ENCODE assay signal across 8 cellular contexts in the genomic region with DNA sequence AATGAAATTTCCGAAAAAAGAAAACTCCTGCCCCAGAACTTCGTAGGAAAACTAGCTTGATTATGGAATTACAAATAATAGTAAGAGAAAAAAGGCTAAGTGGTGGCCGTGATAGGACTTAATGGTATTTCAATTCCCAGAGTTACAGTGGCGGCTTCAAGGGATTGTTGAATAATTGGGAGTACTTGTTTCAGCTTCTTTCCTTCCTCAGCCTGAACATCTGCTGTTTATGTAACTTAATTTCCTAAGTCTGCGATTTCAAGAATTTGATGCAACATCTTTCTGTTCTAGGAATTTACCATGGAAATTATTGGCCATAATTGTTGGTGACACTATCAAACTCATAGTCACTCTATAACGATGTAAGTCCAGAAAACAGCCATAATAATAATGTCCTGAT. TPM values are rescaled to one million over a fixed set of nuclear protein-coding genes. Genes with fewer than 3 reads are reported as not detected.
A peak's percentile ranks its signal among the peaks of the same experiment; 100 is the strongest.
DNase-seq lines count a peak whose midpoint lies in the region; ATAC-seq and TF ChIP-seq lines count a peak whose summit lies in the region.

No MANE protein-coding gene starts in this region.

- peak overlapping the region; percentile 99 for H3K4me3 Mint-ChIP-seq in stimulated activated naive CD8-positive, alpha-beta T cell treated with anti-CD3 and anti-CD28 coated beads, Interleukin-15, Interleukin-2, amounts not matched to agents 100 ng/mL and 50 ng/mL, for 24 hours

- H3K14ac ChIP-seq in mesenchymal stem cell (ENCODE audit: low read length in 2 of 2), result no peak overlapping the region

- H3K36me3 Mint-ChIP-seq in stimulated activated naive CD8-positive, alpha-beta T cell treated with anti-CD3 and anti-CD28 coated beads, Interleukin-15, Interleukin-2, amounts not matched to agents 100 ng/mL and 50 ng/mL, for 24 hours (ENCODE audit: low read depth), result no peaks in the 10 kb centered on the region

- no peak overlapping the region for H2BK15ac ChIP-seq in mesenchymal stem cell (ENCODE audit: low read depth, poor library complexity, severe bottlenecking)

- H3K4me1 ChIP-seq in body of pancreas, result peaks cover 20% of the 10 kb centered on the region
- H3K4me1 ChIP-seq in mesenchymal stem cell (ENCODE audit: control insufficient read depth, insufficient read depth, low read depth, low read length), result peaks cover 7% of the 10 kb centered on the region
- peaks cover 1 to 3% of the 10 kb centered on the region in 2 donors for H3K4me1 ChIP-seq in aorta (ENCODE audit: control insufficient read depth in 1 of 2, insufficient read depth in 2 of 2, low read length in 2 of 2)

- H3K4me2 ChIP-seq in mesenchymal stem cell (ENCODE audit: low read length, poor library complexity, severe bottlenecking), result peak overlapping the region; percentile 59

- peak overlapping the region; percentile 99 for H3K9ac ChIP-seq in mesenchymal stem cell (ENCODE audit: low read length)

- no peak overlapping the region for H4K8ac ChIP-seq in mesenchymal stem cell (ENCODE audit: low read length)

- H2BK12ac ChIP-seq in mesenchymal stem cell (ENCODE audit: low read length in 2 of 2), result no peak overlapping the region

- H3K27me3 Mint-ChIP-seq in stimulated activated naive CD8-positive, alpha-beta T cell treated with anti-CD3 and anti-CD28 coated beads, Interleukin-15, Interleukin-2, amounts not matched to agents 100 ng/mL and 50 ng/mL, for 24 hours, result no peaks in the 10 kb centered on the region

- H3K36me3 ChIP-seq in body of pancreas (replicated peaks in 1 of 2; ENCODE audit: insufficient read depth in 1 of 2, low read depth in 2 of 2), result no peaks in the 10 kb centered on the region
- H3K36me3 ChIP-seq in mesenchymal stem cell (ENCODE audit: control insufficient read depth in 1 of 2, insufficient read depth in 2 of 2, low read depth in 1 of 2, low read length in 2 of 2), result peaks cover 4% of the 10 kb centered on the region in 2 experiments
- no peaks in the 10 kb centered on the region for H3K36me3 ChIP-seq in aorta (ENCODE audit: control insufficient read depth in 1 of 2, insufficient read depth in 2 of 2, low read length in 1 of 2)

- no peak for TF ChIP-seq POLR2A in body of pancreas (IDR thresholded peaks at IDR 0.05)

- H4K91ac ChIP-seq in mesenchymal stem cell (ENCODE audit: low read length), result no peak overlapping the region

- H3K4me3 ChIP-seq in body of pancreas (peak overlapping the region; percentile 67 to 84), mesenchymal stem cell (ENCODE audit: insufficient read depth in 1 of 2, low read depth in 1 of 2, low read length in 2 of 2) (peak overlapping the region in 1 of 2 experiments; percentile 98), aorta (ENCODE audit: low read length in 2 of 2) (peak overlapping the region; percentile 86 to 95)

- H3K79me1 ChIP-seq in mesenchymal stem cell (replicated peaks; ENCODE audit: low read length, poor library complexity, severe bottlenecking), result peaks cover 16% of the 10 kb centered on the region

- peaks cover 40% of the 10 kb centered on the region for H3K4me1 Mint-ChIP-seq in stimulated activated naive CD8-positive, alpha-beta T cell treated with anti-CD3 and anti-CD28 coated beads, Interleukin-15, Interleukin-2, amounts not matched to agents 100 ng/mL and 50 ng/mL, for 24 hours (ENCODE audit: low read depth)

- H3K4ac ChIP-seq in mesenchymal stem cell (ENCODE audit: low read depth in 1 of 2, low read length in 2 of 2), result no peak overlapping the region

- no peak overlapping the region for H2BK120ac ChIP-seq in mesenchymal stem cell (ENCODE audit: low read depth, low read length)

- no peak for DNase-seq in stimulated activated naive CD8-positive, alpha-beta T cell treated with anti-CD3 and anti-CD28 coated beads, Interleukin-15, Interleukin-2, amounts not matched to agents 100 U/mL and 50 U/mL, for 24 hours
- DNase-seq in body of pancreas (no peak), mesenchymal stem cell (peak; percentile 43), aorta (no peak), COLO829 (ENCODE audit: low spot score) (no peak)
- DNase-seq in stimulated activated CD8-positive, alpha-beta memory T cell treated with anti-CD3 and anti-CD28 coated beads, Interleukin-4, amount 100 ng/mL, for 48 hours, result no peak

- no peak overlapping the region for H2AFZ ChIP-seq in mesenchymal stem cell (ENCODE audit: low read depth, low read length)

- no peaks in the 10 kb centered on the region for H3K9me3 ChIP-seq in body of pancreas
- no peaks in the 10 kb centered on the region for H3K9me3 ChIP-seq in mesenchymal stem cell (ENCODE audit: control insufficient read depth, low read length)
- H3K9me3 ChIP-seq in aorta (ENCODE audit: control insufficient read depth, low read length), result no peaks in the 10 kb centered on the region

- no peak overlapping the region for H3K23ac ChIP-seq in mesenchymal stem cell (ENCODE audit: low read length in 2 of 2)

- intact Hi-C loops in body of pancreas (cut with DNase I) (no loop called here), aorta (cut with DNase I) (loop anchor here (5.0 to 10.0 kb wide), 3 partner anchors 46 to 78 kb away; a partner anchor contains a TSS)

- no peak overlapping the region for H2AK5ac ChIP-seq in mesenchymal stem cell (ENCODE audit: low read length, severe bottlenecking)

- no peak overlapping the region for H3K18ac ChIP-seq in mesenchymal stem cell (ENCODE audit: low read depth in 1 of 2, low read length in 2 of 2)

- ATAC-seq in stimulated activated naive CD8-positive, alpha-beta T cell treated with anti-CD3 and anti-CD28 coated beads, Interleukin-15, Interleukin-2, amounts not matched to agents 100 U/mL and 50 U/mL, for 24 hours, result no peak
- ATAC-seq in body of pancreas, result no peak
- no peak for ATAC-seq in aorta (ENCODE audit: low FRiP score)
- no peak for ATAC-seq in HG02610 (IDR thresholded peaks at IDR 0.05; ENCODE audit: unreplicated experiment)

- TF ChIP-seq CTCF in body of pancreas (IDR thresholded peaks at IDR 0.05), result no peak

- H3K9me3 Mint-ChIP-seq in stimulated activated naive CD8-positive, alpha-beta T cell treated with anti-CD3 and anti-CD28 coated beads, Interleukin-15, Interleukin-2, amounts not matched to agents 100 ng/mL and 50 ng/mL, for 24 hours, result no peaks in the 10 kb centered on the region

- H3K27me3 ChIP-seq in body of pancreas (no peaks in the 10 kb centered on the region), mesenchymal stem cell (ENCODE audit: control insufficient read depth in 1 of 2, insufficient read depth in 1 of 2, low read length in 2 of 2) (no peaks in the 10 kb centered on the region), aorta (ENCODE audit: control insufficient read depth in 1 of 2, insufficient read depth in 2 of 2, low read length in 1 of 2) (no peaks in the 10 kb centered on the region)

- H3K27ac Mint-ChIP-seq in stimulated activated naive CD8-positive, alpha-beta T cell treated with anti-CD3 and anti-CD28 coated beads, Interleukin-15, Interleukin-2, amounts not matched to agents 100 ng/mL and 50 ng/mL, for 24 hours, result peak overlapping the region; percentile 98

- H2BK5ac ChIP-seq in mesenchymal stem cell (ENCODE audit: low read depth, low read length, poor library complexity, severe bottlenecking), result no peak overlapping the region

- H3K27ac ChIP-seq in body of pancreas, result peak overlapping the region in 3 of 4 donors; percentile 99 to 100 (median 99)
- peak overlapping the region; percentile 83 for H3K27ac ChIP-seq in mesenchymal stem cell (ENCODE audit: low read length, poor library complexity, severe bottlenecking)
- peak overlapping the region in 1 of 2 donors; percentile 12 for H3K27ac ChIP-seq in aorta (ENCODE audit: low read depth in 1 of 2, low read length in 2 of 2)

- WGBS in body of pancreas, 2 donors, result 10 to 15% methylated on average over 6 of the region's 6 CpGs
- 22% methylated on average over 3 of the region's 6 CpGs for WGBS in mesenchymal stem cell
- WGBS in aorta, 2 donors, result 13 to 19% methylated on average over 6 of the region's 6 CpGs

RNA-seq across cellular contexts. Expression of a gene that starts 0.7 kb away (rescaled TPM):
- total RNA-seq in body of pancreas (10 to 100 TPM; 10.9 to 15.3 TPM), aorta (10 to 100 TPM; 40.4 to 49.3 TPM)
- 20.3 TPM for polyA plus RNA-seq in mesenchymal stem cell (2013, experiment 1 of 2)
- 20.8 TPM for polyA plus RNA-seq in mesenchymal stem cell (2013, experiment 2 of 2)
- polyA plus RNA-seq in aorta, result 1 to 10 TPM; 4.5 to 8.9 TPM
